Comparison of ENCODE assay signal across 13 cellular contexts in genomic region chr14:100826371-100827139, GRCh38. TPM values are rescaled to one million over a fixed set of nuclear protein-coding genes. Genes with fewer than 3 reads are reported as not detected.
DNase-seq lines count a peak whose midpoint lies in the region; ATAC-seq and TF ChIP-seq lines count a peak whose summit lies in the region.
"Had no signal": no experiment of that assay in that cellular context is flagged by ENCODE, and none has a peak within 500 bp of the region (broad histone marks: within the 10 kb centered on the region; RNA-seq: fewer than 3 reads in every experiment).

No MANE protein-coding gene starts in this region.

- WGBS in esophagus squamous epithelium, 2 donors, result 53 to 68% methylated on average over 18 to 26 of the region's 32 CpGs
- 94 to 97% methylated on average over 21 to 32 of the region's 32 CpGs for WGBS in endodermal cell (ENCODE audit: insufficient coverage in 1 of 2, insufficient read length in 1 of 2), 2 experiments

- H3K36me3 ChIP-seq in Peyer's patch (no peaks in the 10 kb centered on the region), esophagus squamous epithelium (no peaks in the 10 kb centered on the region), endodermal cell (ENCODE audit: control insufficient read depth, insufficient read depth, low read length) (no peaks in the 10 kb centered on the region)

- H3K4me1 ChIP-seq in Peyer's patch (no peaks in the 10 kb centered on the region), esophagus squamous epithelium (peaks cover 0 to 28% (median 0%) of the 10 kb centered on the region in 3 donors), endodermal cell (ENCODE audit: control insufficient read depth, insufficient read depth, low read length) (peaks cover 11% of the 10 kb centered on the region)

- peaks cover 37% of the 10 kb centered on the region for H3K4me1 Mint-ChIP-seq in endodermal cell

- peak overlapping the region in 3 of 4 donors; percentile 17 to 54 (median 25) for H3K27ac ChIP-seq in Peyer's patch
- H3K27ac ChIP-seq in esophagus squamous epithelium, result peak overlapping the region in 3 of 4 donors; percentile 51 to 69 (median 67)
- no peak overlapping the region for H3K27ac ChIP-seq in endodermal cell (ENCODE audit: low read depth, low read length)

- peak overlapping the region; percentile 12 to 40 (median 25) for H3K4me3 ChIP-seq in Peyer's patch
- peak overlapping the region in 3 of 4 donors; percentile 32 to 53 (median 41) for H3K4me3 ChIP-seq in esophagus squamous epithelium
- H3K4me3 ChIP-seq in retinal pigment epithelial cell (ENCODE audit: low read length), result peak overlapping the region; percentile 55
- H3K4me3 ChIP-seq in endodermal cell (ENCODE audit: low read length), result no peak overlapping the region

- H3K9me3 ChIP-seq in Peyer's patch, result no peaks in the 10 kb centered on the region
- H3K9me3 ChIP-seq in esophagus squamous epithelium, result peaks cover 0 to 7% (median 0%) of the 10 kb centered on the region in 3 donors
- peaks cover 8% of the 10 kb centered on the region for H3K9me3 ChIP-seq in endodermal cell (ENCODE audit: control insufficient read depth, low read length)

- TF ChIP-seq POLR2A in Peyer's patch (IDR thresholded peaks at IDR 0.05) (no peak), esophagus squamous epithelium (IDR thresholded peaks at IDR 0.05) (no peak)

- ATAC-seq in GM21390 (IDR thresholded peaks at IDR 0.05; ENCODE audit: unreplicated experiment), result no peak
- no peak for ATAC-seq in GM21717 (IDR thresholded peaks at IDR 0.05; ENCODE audit: unreplicated experiment)
- ATAC-seq in GM19455 (IDR thresholded peaks at IDR 0.05; ENCODE audit: unreplicated experiment), result no peak

- H3K9ac ChIP-seq in endodermal cell (ENCODE audit: extremely low read depth, low read length, poor library complexity, severe bottlenecking), result no peak overlapping the region

- no peak overlapping the region for H3K27ac Mint-ChIP-seq in endodermal cell
- H3K27ac Mint-ChIP-seq: CD8-positive, alpha-beta memory T cell had no signal

- H3K27me3 Mint-ChIP-seq in endodermal cell (ENCODE audit: insufficient read depth), result peaks cover 6% of the 10 kb centered on the region

- H3K4me3 Mint-ChIP-seq in endodermal cell, result no peak overlapping the region
- H3K4me3 Mint-ChIP-seq: neural crest cell had no signal

- H3K27me3 ChIP-seq in Peyer's patch, result no peaks in the 10 kb centered on the region
- peaks cover 0 to 58% (median 2%) of the 10 kb centered on the region in 4 donors for H3K27me3 ChIP-seq in esophagus squamous epithelium
- no peaks in the 10 kb centered on the region for H3K27me3 ChIP-seq in endodermal cell (ENCODE audit: control insufficient read depth, insufficient read depth, low read length, poor library complexity, severe bottlenecking)

- H3K36me3 Mint-ChIP-seq in endodermal cell (ENCODE audit: low read depth), result peaks cover 3% of the 10 kb centered on the region
- H3K36me3 Mint-ChIP-seq: CD8-positive, alpha-beta memory T cell had no signal

- H3K9me3 Mint-ChIP-seq in endodermal cell, result peaks cover 29% of the 10 kb centered on the region

- TF ChIP-seq CTCF in Peyer's patch (IDR thresholded peaks at IDR 0.05), result no peak
- TF ChIP-seq CTCF in esophagus squamous epithelium (IDR thresholded peaks at IDR 0.05), result no peak
- no peak for TF ChIP-seq CTCF in retinal pigment epithelial cell (conservative IDR thresholded peaks at IDR 0.05; ENCODE audit: low read depth, low read length)
- TF ChIP-seq CTCF in endodermal cell (conservative IDR thresholded peaks at IDR 0.05), result no peak

- DNase-seq in AG08396 (ENCODE audit: low spot score), result peak; percentile 21
- DNase-seq in Peyer's patch, result no peak
- no peak for DNase-seq in esophagus squamous epithelium (lab: John Stamatoyannopoulos, UW)
- no peak for DNase-seq in retinal pigment epithelial cell (ENCODE audit: low read depth)
- DNase-seq in endodermal cell, result no peak
- DNase-seq: effector CD8-positive, alpha-beta T cell; NCI-H2081 treated with DMSO at 0.1 percent for 48 hours had no signal

- intact Hi-C loops in esophagus squamous epithelium (cut with DNase I), result loop anchor here (10.0 kb wide), 1 partner anchor 162 kb away; no protein-coding TSS in a partner anchor

RNA-seq across cellular contexts. Expression of gene MEG3, which starts 0.6 kb away (rescaled TPM):
- total RNA-seq in Peyer's patch (100 to 1,000 TPM in 1 of 4 donors, 10 to 100 TPM in 2, 1 to 10 TPM in 1; 5.8 to 135 (median 33.8) TPM), esophagus squamous epithelium (10 to 100 TPM in 1 of 4 donors, 1 to 10 TPM in 3; 1.2 to 18.9 (median 3.5) TPM), endodermal cell (10 to 100 TPM in 1 of 2 donors, 1 to 10 TPM in 1; 5.3 to 15.3 TPM)
- polyA plus RNA-seq in endodermal cell (2013, experiment 1 of 2), result 5.6 TPM
- 2.9 TPM for polyA plus RNA-seq in endodermal cell (2013, experiment 2 of 2)
- total RNA-seq: OCI-LY7 had no signal
- polyA plus RNA-seq: CD8-positive, alpha-beta memory T cell had no signal
